In genomic region chr20:57250607-57251343, GRCh38 we compare ENCODE assay signal across 1 cellular context.
TF ChIP-seq lines count a peak whose summit lies in the region.

No MANE protein-coding gene starts in this region.

TF ChIP-seq in HepG2, 621 proteins besides CTCF, POLR2A, EP300 and RAD21 (continued from another document):
- no peak for TF ChIP-seq NFAT5 (CRISPR knock-in tag; IDR thresholded peaks at IDR 0.05)
- peak; percentile 32; the same call in 1 of the 2 replicates for TF ChIP-seq ZNF768 (CRISPR knock-in tag; IDR thresholded peaks at IDR 0.05)
- TF ChIP-seq, protein P1, sequence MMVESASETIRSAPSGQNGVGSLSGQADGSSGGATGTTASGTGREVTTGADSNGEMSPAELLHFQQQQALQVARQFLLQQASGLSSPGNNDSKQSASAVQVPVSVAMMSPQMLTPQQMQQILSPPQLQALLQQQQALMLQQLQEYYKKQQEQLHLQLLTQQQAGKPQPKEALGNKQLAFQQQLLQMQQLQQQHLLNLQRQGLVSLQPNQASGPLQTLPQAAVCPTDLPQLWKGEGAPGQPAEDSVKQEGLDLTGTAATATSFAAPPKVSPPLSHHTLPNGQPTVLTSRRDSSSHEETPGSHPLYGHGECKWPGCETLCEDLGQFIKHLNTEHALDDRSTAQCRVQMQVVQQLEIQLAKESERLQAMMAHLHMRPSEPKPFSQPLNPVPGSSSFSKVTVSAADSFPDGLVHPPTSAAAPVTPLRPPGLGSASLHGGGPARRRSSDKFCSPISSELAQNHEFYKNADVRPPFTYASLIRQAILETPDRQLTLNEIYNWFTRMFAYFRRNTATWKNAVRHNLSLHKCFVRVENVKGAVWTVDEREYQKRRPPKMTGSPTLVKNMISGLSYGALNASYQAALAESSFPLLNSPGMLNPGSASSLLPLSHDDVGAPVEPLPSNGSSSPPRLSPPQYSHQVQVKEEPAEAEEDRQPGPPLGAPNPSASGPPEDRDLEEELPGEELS (CRISPR knock-in tag; IDR thresholded peaks at IDR 0.05): no peak
- no peak for TF ChIP-seq HOXA9 (CRISPR knock-in tag; IDR thresholded peaks at IDR 0.05; ENCODE audit: borderline replicate concordance)
- TF ChIP-seq NRL (CRISPR knock-in tag; IDR thresholded peaks at IDR 0.05; ENCODE audit: borderline replicate concordance): peak; percentile 49; the same call in 1 of the 2 replicates
- TF ChIP-seq MTF1 (CRISPR knock-in tag; IDR thresholded peaks at IDR 0.05): no peak
